In genomic region chr12:13610280-13610679, GRCh38 we compare ENCODE assay signal across 16 cellular contexts.
DNase-seq lines count a peak whose midpoint lies in the region; ATAC-seq and TF ChIP-seq lines count a peak whose summit lies in the region.
"Had no signal": no experiment of that assay in that cellular context is flagged by ENCODE, and none has a peak within 500 bp of the region (broad histone marks: within the 10 kb centered on the region; RNA-seq: fewer than 3 reads in every experiment).

No MANE protein-coding gene starts in this region.

- no peak overlapping the region for H3K4me3 ChIP-seq in hepatocyte
- H3K4me3 ChIP-seq: BLaER1, GM23248 had no signal

- TF ChIP-seq CTCF in hepatocyte (IDR thresholded peaks at IDR 0.05; ENCODE audit: poor library complexity), result no peak

- WGBS in hepatocyte (ENCODE audit: low lambda C conversion rate, missing lambda C conversion rate), result 59% methylated on average over 2 of the region's 2 CpGs

- H3K27me3 ChIP-seq in hepatocyte, result no peaks in the 10 kb centered on the region
- H3K27me3 ChIP-seq: BLaER1 had no signal

- H3K36me3 ChIP-seq in hepatocyte (replicated peaks; ENCODE audit: insufficient read depth, low read depth), result no peaks in the 10 kb centered on the region
- H3K36me3 ChIP-seq: BLaER1 had no signal

- peak overlapping the region; percentile 7 for H3K27ac ChIP-seq in hepatocyte
- H3K27ac ChIP-seq: BLaER1, C4-2B, GM23248 had no signal

- H3K27ac Mint-ChIP-seq in naive thymus-derived CD8-positive, alpha-beta T cell, result no peak overlapping the region
- no peak overlapping the region for H3K27ac Mint-ChIP-seq in activated CD8-positive, alpha-beta memory T cell treated with anti-CD3 and anti-CD28 coated beads, Interleukin-2, amount 10 ng/mL, durations not matched to agents 7 days and 5 days
- H3K27ac Mint-ChIP-seq: CD4-positive, CD25-positive, alpha-beta regulatory T cell; CD8-positive, alpha-beta T cell had no signal

- peaks cover 0 to 4% (median 0%) of the 10 kb centered on the region in 9 donors for H3K9me3 Mint-ChIP-seq in naive thymus-derived CD8-positive, alpha-beta T cell
- no peaks in the 10 kb centered on the region for H3K9me3 Mint-ChIP-seq in activated CD8-positive, alpha-beta memory T cell treated with anti-CD3 and anti-CD28 coated beads, Interleukin-2, amount 10 ng/mL, durations not matched to agents 7 days and 5 days (ENCODE audit: low read depth)
- H3K9me3 Mint-ChIP-seq: CD8-positive, alpha-beta T cell had no signal

- CTCF ChIA-PET in activated CD8-positive, alpha-beta memory T cell treated with anti-CD3 and anti-CD28 coated beads, Interleukin-2, amount 10 ng/mL, durations not matched to agents 7 days and 5 days (lab: Charles Lee), result no interaction called here

- H3K4me2 ChIP-seq in hepatocyte, result no peak overlapping the region
- H3K4me2 ChIP-seq: BLaER1 had no signal

- DNase-seq in DMS 273 treated with DMSO at 0.1 percent for 48 hours (lab: John Stamatoyannopoulos, UW) (peak; percentile 68), NCI-H524 treated with DMSO at 0.1 percent for 48 hours (lab: John Stamatoyannopoulos, UW) (peak; percentile 45), hepatocyte (ENCODE audit: low spot score) (no peak), sciatic nerve (ENCODE audit: low spot score) (no peak)
- no peak for DNase-seq in naive thymus-derived CD8-positive, alpha-beta T cell
- no peak for DNase-seq in activated CD8-positive, alpha-beta memory T cell treated with anti-CD3 and anti-CD28 coated beads, Interleukin-2, amount 10 ng/mL, durations not matched to agents 7 days and 5 days
- DNase-seq: CD4-positive, CD25-positive, alpha-beta regulatory T cell; CD8-positive, alpha-beta T cell; DND-41; GM23248; H7; HCEC 1CT had no signal

- POLR2A ChIA-PET in naive thymus-derived CD8-positive, alpha-beta T cell (lab: Charles Lee), result no interaction called here

- no peaks in the 10 kb centered on the region for H4K20me1 ChIP-seq in hepatocyte (ENCODE audit: insufficient read depth, poor library complexity, severe bottlenecking)
- H4K20me1 ChIP-seq: BLaER1 had no signal

- intact Hi-C loops in sciatic nerve (cut with DNase I), result no loop called here

- H3K4me3 Mint-ChIP-seq in naive thymus-derived CD8-positive, alpha-beta T cell, result no peak overlapping the region
- no peak overlapping the region for H3K4me3 Mint-ChIP-seq in activated CD8-positive, alpha-beta memory T cell treated with anti-CD3 and anti-CD28 coated beads, Interleukin-2, amount 10 ng/mL, durations not matched to agents 7 days and 5 days
- H3K4me3 Mint-ChIP-seq: CD4-positive, CD25-positive, alpha-beta regulatory T cell; CD8-positive, alpha-beta T cell had no signal

- H3K9me3 ChIP-seq in hepatocyte (ENCODE audit: low read depth), result no peaks in the 10 kb centered on the region
- H3K9me3 ChIP-seq: BLaER1, Caco-2 had no signal

- no peaks in the 10 kb centered on the region for H3K36me3 Mint-ChIP-seq in naive thymus-derived CD8-positive, alpha-beta T cell
- H3K36me3 Mint-ChIP-seq in activated CD8-positive, alpha-beta memory T cell treated with anti-CD3 and anti-CD28 coated beads, Interleukin-2, amount 10 ng/mL, durations not matched to agents 7 days and 5 days, result no peaks in the 10 kb centered on the region
- H3K36me3 Mint-ChIP-seq: CD4-positive, CD25-positive, alpha-beta regulatory T cell; CD8-positive, alpha-beta T cell had no signal

- H2AFZ ChIP-seq in hepatocyte, result no peak overlapping the region
- H2AFZ ChIP-seq: GM23248 had no signal

- H3K4me1 ChIP-seq in hepatocyte (ENCODE audit: insufficient read depth), result peaks cover 2% of the 10 kb centered on the region
- H3K4me1 ChIP-seq: Caco-2 had no signal

- H3K27me3 Mint-ChIP-seq in naive thymus-derived CD8-positive, alpha-beta T cell, result peaks cover 0 to 14% (median 4%) of the 10 kb centered on the region in 5 donors
- H3K27me3 Mint-ChIP-seq in activated CD8-positive, alpha-beta memory T cell treated with anti-CD3 and anti-CD28 coated beads, Interleukin-2, amount 10 ng/mL, durations not matched to agents 7 days and 5 days, result no peaks in the 10 kb centered on the region
- H3K27me3 Mint-ChIP-seq: CD4-positive, CD25-positive, alpha-beta regulatory T cell had no signal

- H3K79me2 ChIP-seq in hepatocyte, result no peaks in the 10 kb centered on the region

- H3K9me2 ChIP-seq in hepatocyte (replicated peaks; ENCODE audit: insufficient read depth), result no peaks in the 10 kb centered on the region

- peak; percentile 14 for ATAC-seq in sciatic nerve
- no peak for ATAC-seq in naive thymus-derived CD8-positive, alpha-beta T cell
- no peak for ATAC-seq in HG02981 (IDR thresholded peaks at IDR 0.05; ENCODE audit: unreplicated experiment)
- ATAC-seq in activated CD8-positive, alpha-beta memory T cell treated with anti-CD3 and anti-CD28 coated beads, Interleukin-2, amount 10 ng/mL, durations not matched to agents 7 days and 5 days, result no peak
- ATAC-seq: CD8-positive, alpha-beta T cell had no signal

- no peaks in the 10 kb centered on the region for H3K4me1 Mint-ChIP-seq in naive thymus-derived CD8-positive, alpha-beta T cell
- H3K4me1 Mint-ChIP-seq in activated CD8-positive, alpha-beta memory T cell treated with anti-CD3 and anti-CD28 coated beads, Interleukin-2, amount 10 ng/mL, durations not matched to agents 7 days and 5 days, result no peaks in the 10 kb centered on the region
- H3K4me1 Mint-ChIP-seq: CD4-positive, CD25-positive, alpha-beta regulatory T cell had no signal

Comparison
In these comparisons a context has a peak if more than half of its experiments do, and no peak if none do; other contexts are left out.
1. DNase-seq: peak in DMS 273 treated with DMSO at 0.1 percent for 48 hours (single experiment) and NCI-H524 treated with DMSO at 0.1 percent for 48 hours (single experiment); none in hepatocyte (single experiment), sciatic nerve (single experiment), naive thymus-derived CD8-positive, alpha-beta T cell (0 of 10) and activated CD8-positive, alpha-beta memory T cell treated with anti-CD3 and anti-CD28 coated beads, Interleukin-2, amount 10 ng/mL, durations not matched to agents 7 days and 5 days (single experiment).